8 cellular contexts compared by ENCODE assay signal in the genomic region with DNA sequence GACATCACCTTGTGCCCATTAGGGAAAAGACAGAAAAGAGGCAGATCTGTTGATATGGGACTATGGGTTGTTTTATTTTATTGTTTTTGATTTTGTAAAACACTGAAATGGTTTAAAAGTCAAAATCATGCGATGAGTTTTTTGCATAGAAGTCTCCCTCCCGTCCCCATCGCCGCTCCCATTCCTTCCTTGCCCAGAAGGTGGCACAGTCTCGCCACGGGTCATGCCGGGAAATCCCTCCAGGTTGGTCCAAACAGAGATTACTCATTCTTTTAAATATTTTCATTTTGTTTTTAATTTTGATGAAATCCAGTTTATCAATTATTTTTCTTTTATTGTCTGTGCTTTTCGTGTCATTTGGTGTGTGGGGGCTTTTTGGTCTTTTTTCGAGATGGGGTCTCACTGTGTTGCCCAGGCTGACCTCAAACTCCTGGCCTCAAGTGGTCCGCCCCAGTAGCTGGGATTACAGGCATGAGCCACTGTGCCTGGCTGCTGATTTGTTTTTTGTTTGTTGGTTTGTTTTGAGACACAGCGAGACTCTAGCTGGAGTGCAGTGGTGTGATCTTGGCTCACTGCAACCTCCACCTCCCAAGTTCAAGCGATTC. TPM values are rescaled to one million over a fixed set of nuclear protein-coding genes. Genes with fewer than 3 reads are reported as not detected.
DNase-seq lines count a peak whose midpoint lies in the region; ATAC-seq and TF ChIP-seq lines count a peak whose summit lies in the region.

No MANE protein-coding gene starts in this region.

- no peaks in the 10 kb centered on the region for H4K20me1 ChIP-seq in fibroblast of lung (ENCODE audit: control insufficient read depth, extremely low read depth, insufficient read depth, low read length)

- H3K79me2 ChIP-seq in fibroblast of lung (ENCODE audit: control insufficient read depth, insufficient read depth, low read length), result no peaks in the 10 kb centered on the region

- H3K27ac ChIP-seq in fibroblast of lung (ENCODE audit: insufficient read depth, low read length), result no peak overlapping the region

- peak; percentile 85 to 90 for TF ChIP-seq CTCF in fibroblast of lung (conservative IDR thresholded peaks at IDR 0.05 in 1 of 2, IDR thresholded peaks at IDR 0.05 in 1 of 2; ENCODE audit: low read depth in 1 of 2, low read length in 2 of 2)

- H3K9ac ChIP-seq in fibroblast of lung (ENCODE audit: insufficient read depth, low read length), result no peak overlapping the region

- intact Hi-C loops in posterior cingulate gyrus (cut with DNase I), result no loop called here

- no peak overlapping the region for H2AFZ ChIP-seq in fibroblast of lung (ENCODE audit: low read length)

- H3K9me3 ChIP-seq in HAP-1 (no peaks in the 10 kb centered on the region), fibroblast of lung (ENCODE audit: control insufficient read depth, insufficient read depth, low read depth, low read length) (no peaks in the 10 kb centered on the region)

- H3K4me1 ChIP-seq in HAP-1 (no peaks in the 10 kb centered on the region), fibroblast of lung (ENCODE audit: control insufficient read depth, extremely low read depth, insufficient read depth, low read length) (peaks cover 2% of the 10 kb centered on the region)

- H3K36me3 ChIP-seq in HAP-1 (replicated peaks) (no peaks in the 10 kb centered on the region), fibroblast of lung (ENCODE audit: control insufficient read depth, insufficient read depth, low read length) (no peaks in the 10 kb centered on the region)

- ATAC-seq in GM21619 (IDR thresholded peaks at IDR 0.05; ENCODE audit: unreplicated experiment) (no peak), GM19324 (IDR thresholded peaks at IDR 0.05; ENCODE audit: low FRiP score, unreplicated experiment) (no peak)

- H3K4me3 ChIP-seq in HAP-1 (no peak overlapping the region), fibroblast of lung (replicated peaks in 1 of 4; ENCODE audit: control extremely low read depth in 1 of 4, insufficient read depth in 1 of 4, low read depth in 3 of 4, low read length in 4 of 4) (no peak overlapping the region)

- no peaks in the 10 kb centered on the region; the same call in 1 of the 2 replicates for H3K27me3 ChIP-seq in HAP-1 (ENCODE audit: low read depth)
- no peaks in the 10 kb centered on the region for H3K27me3 ChIP-seq in fibroblast of lung (ENCODE audit: control insufficient read depth, insufficient read depth, low read length)

- no peak overlapping the region for H3K4me2 ChIP-seq in fibroblast of lung (ENCODE audit: extremely low read depth, insufficient read depth, low read length)

- in situ Hi-C loops in HAP-1 (cut with MboI; ENCODE audit: low sequenced_read_pairs), result loop anchor here (5.0 kb wide), 1 partner anchor 58 kb away; no protein-coding TSS in a partner anchor

- DNase-seq in DMS53 (lab: John Stamatoyannopoulos, UW) (peak; percentile 70), HAP-1 (ENCODE audit: low spot score in 2 of 2) (peak; percentile 31 to 75), SW480 (ENCODE audit: low spot score) (peak; percentile 36), fibroblast of lung (ENCODE audit: low read depth in 2 of 2) (peak; percentile 47 to 69), posterior cingulate gyrus (peak in 8 of 10 donors; percentile 24 to 92 (median 48))
- no peak for DNase-seq in central memory CD4-positive, alpha-beta T cell

RNA-seq across cellular contexts. Expression of a gene that starts 9.2 kb away (rescaled TPM):
- 63.9 and 78.8 TPM in 2 replicates for total RNA-seq in fibroblast of lung
- 17.0 and 25.4 TPM in 2 replicates for polyA plus RNA-seq in fibroblast of lung
- 17.8 and 24.4 TPM in 2 replicates for polyA plus RNA-seq in fibroblast of lung (2012)
- 110 and 120 TPM in 2 replicates for polyA minus RNA-seq in fibroblast of lung (ENCODE audit: low replicate concordance)

RNA-seq across cellular contexts. Expression of a gene that starts 26.8 kb away (rescaled TPM):
- total RNA-seq in fibroblast of lung, result 70.9 and 124 TPM in 2 replicates
- 50.9 and 97.2 TPM in 2 replicates for polyA plus RNA-seq in fibroblast of lung
- polyA plus RNA-seq in fibroblast of lung (2012), result 80.5 and 169 TPM in 2 replicates
- 12.9 and 24.4 TPM in 2 replicates for polyA minus RNA-seq in fibroblast of lung (ENCODE audit: low replicate concordance)

RNA-seq across cellular contexts. Expression of a gene that starts 36.3 kb away (rescaled TPM):
- total RNA-seq in fibroblast of lung, result 140 and 210 TPM in 2 replicates
- polyA plus RNA-seq in fibroblast of lung, result 8.6 and 24.3 TPM in 2 replicates
- polyA plus RNA-seq in fibroblast of lung (2012), result 17.4 and 56.4 TPM in 2 replicates
- polyA minus RNA-seq in fibroblast of lung (ENCODE audit: low replicate concordance), result 3.7 and 10.3 TPM in 2 replicates

RNA-seq across cellular contexts. Expression of a gene that starts 47.8 kb away (rescaled TPM):
- total RNA-seq in fibroblast of lung, result 1.2 and 4.6 TPM in 2 replicates
- polyA plus RNA-seq in fibroblast of lung, result 0.10 and 0.25 TPM in 2 replicates
- 0.08 and 0.25 TPM in 2 replicates for polyA plus RNA-seq in fibroblast of lung (2012)
- not detected in 2 replicates for polyA minus RNA-seq in fibroblast of lung (ENCODE audit: low replicate concordance)
